In the genomic region with DNA sequence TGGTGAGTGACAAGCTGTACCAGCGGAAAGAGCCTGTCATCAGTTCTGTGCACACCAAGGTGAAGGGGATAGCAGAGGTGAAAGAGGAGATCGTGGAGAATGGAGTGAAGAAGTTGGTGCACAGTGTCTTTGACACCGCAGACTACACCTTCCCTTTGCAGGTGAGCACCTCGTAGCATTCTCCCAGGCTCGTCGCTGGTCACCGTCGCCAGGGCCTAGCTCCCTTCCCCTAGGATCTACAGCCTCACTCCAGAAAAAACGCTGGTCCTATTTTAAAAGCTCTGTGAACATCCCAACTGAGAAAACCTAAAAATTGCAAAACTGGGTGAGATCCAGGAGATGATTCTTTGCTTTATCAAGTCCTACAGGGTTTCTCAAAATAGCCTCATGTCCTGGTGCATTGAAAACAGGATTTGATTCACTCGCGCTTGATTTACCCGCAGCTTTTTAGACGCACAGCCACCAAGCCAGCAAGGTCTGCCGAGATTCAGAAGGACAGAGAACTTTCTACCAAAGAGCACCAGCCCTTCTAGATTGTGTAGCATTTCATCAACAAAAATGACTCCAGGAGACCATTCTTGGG, we compare ENCODE assay signal across 34 cellular contexts.
"Had no signal": no experiment of that assay in that cellular context is flagged by ENCODE, and none has a peak within 500 bp of the region (broad histone marks: within the 10 kb centered on the region; RNA-seq: fewer than 3 reads in every experiment).

No MANE protein-coding gene starts in this region.

- ATAC-seq: activated CD8-positive, alpha-beta memory T cell treated with anti-CD3 and anti-CD28 coated beads, Interleukin-2, amount 10 ng/mL, durations not matched to agents 7 days and 5 days; activated CD8-positive, alpha-beta T cell treated with anti-CD3 and anti-CD28 coated beads, Interleukin-2, amount 10 ng/mL, durations not matched to agents 7 days and 5 days; activated naive CD4-positive, alpha-beta T cell treated with anti-CD3 and anti-CD28 coated beads, Interleukin-2, amount 50 U/mL, for 72 hours; activated T-cell treated with anti-CD3 and anti-CD28 coated beads, Interleukin-2, amount 50 U/mL, for 72 hours; body of pancreas; heart right ventricle; left lung; mucosa of descending colon; natural killer cell treated with Interleukin-12 subunit alpha and Interleukin-12 subunit beta and Interleukin-15 and Interleukin-18, amount 100 ng/mL, for 72 hours; stimulated activated memory B cell treated with anti-CD40 and anti-IgM and Interleukin-4, amounts not matched to agents 10 μg/mL and 1 μg/mL and 100 μg/mL, for 72 hours had no signal

- H3K4me3 ChIP-seq: body of pancreas, cardiac muscle cell, esophagus squamous epithelium, heart right ventricle, left lung, lung, mucosa of descending colon, ovary, prostate gland, sigmoid colon, stomach, suprapubic skin, transverse colon had no signal

- H3K27me3 Mint-ChIP-seq: activated B cell treated with CpG ODN at 0.5 μM for 24 hours; activated CD8-positive, alpha-beta memory T cell treated with anti-CD3 and anti-CD28 coated beads, Interleukin-2, amount 10 ng/mL, durations not matched to agents 7 days and 5 days; natural killer cell treated with Interleukin-12 subunit alpha and Interleukin-12 subunit beta and Interleukin-15 and Interleukin-18, amount 100 ng/mL, for 72 hours; stimulated activated memory B cell treated with anti-CD40 and anti-IgM and Interleukin-4, amounts not matched to agents 10 μg/mL and 1 μg/mL and 100 μg/mL, for 72 hours had no signal

- H3K36me3 ChIP-seq: cardiac muscle cell, neutrophil, ovary, prostate gland, transverse colon had no signal

- H3K4me1 ChIP-seq: body of pancreas, esophagus squamous epithelium, prostate gland, sigmoid colon, stomach, suprapubic skin, transverse colon had no signal

- H3K4me3 Mint-ChIP-seq: activated B cell treated with CpG ODN at 0.5 μM for 24 hours; activated CD8-positive, alpha-beta memory T cell treated with anti-CD3 and anti-CD28 coated beads, Interleukin-2, amount 10 ng/mL, durations not matched to agents 7 days and 5 days; activated CD8-positive, alpha-beta T cell treated with anti-CD3 and anti-CD28 coated beads, Interleukin-2, amount 10 ng/mL, durations not matched to agents 7 days and 5 days; activated T-cell treated with anti-CD3 and anti-CD28 coated beads, Interleukin-2, amount 50 U/mL, for 72 hours; natural killer cell treated with Interleukin-12 subunit alpha and Interleukin-12 subunit beta and Interleukin-15 and Interleukin-18, amount 100 ng/mL, for 72 hours; stimulated activated memory B cell treated with anti-CD40 and anti-IgM and Interleukin-4, amounts not matched to agents 10 μg/mL and 1 μg/mL and 100 μg/mL, for 72 hours; T-helper 2 cell treated with Interferon-gamma antibody and Interleukin-4, amounts not matched to agents 5 μg/mL and 100 μg/mL, for 36 hours had no signal

- H3K27ac ChIP-seq: body of pancreas, cardiac muscle cell, epithelial cell of prostate, esophagus squamous epithelium, heart right ventricle, left lung, neutrophil, ovary, prostate gland, sigmoid colon, stomach, suprapubic skin, transverse colon had no signal

- H3K9me3 Mint-ChIP-seq: activated B cell treated with CpG ODN at 0.5 μM for 24 hours; stimulated activated memory B cell treated with anti-CD40 and anti-IgM and Interleukin-4, amounts not matched to agents 10 μg/mL and 1 μg/mL and 100 μg/mL, for 72 hours had no signal

- H3K27me3 ChIP-seq: body of pancreas, cardiac muscle cell, esophagus squamous epithelium, heart right ventricle, left lung, neutrophil, ovary, sigmoid colon, stomach, suprapubic skin, transverse colon had no signal

- DNase-seq: activated B cell treated with CpG ODN at 0.5 μM for 24 hours; activated CD8-positive, alpha-beta memory T cell treated with anti-CD3 and anti-CD28 coated beads, Interleukin-2, amount 10 ng/mL, durations not matched to agents 7 days and 5 days; activated CD8-positive, alpha-beta T cell treated with anti-CD3 and anti-CD28 coated beads, Interleukin-2, amount 10 ng/mL, durations not matched to agents 7 days and 5 days; activated naive CD4-positive, alpha-beta T cell; activated T-cell treated with anti-CD3 and anti-CD28 coated beads, Interleukin-2, amount 50 U/mL, for 72 hours; aorta; body of pancreas; dermis blood vessel endothelial cell; effector CD8-positive, alpha-beta T cell; esophagus squamous epithelium; foreskin melanocyte; heart right ventricle; kidney glomerular epithelial cell; left lung; mesendoderm; mucosa of descending colon; ovary; sigmoid colon; small intestine; stimulated activated CD4-positive, alpha-beta T cell treated with anti-CD3 and anti-CD28 coated beads, Interleukin-4, amount 100 ng/mL, for 4 hours; stimulated activated CD8-positive, alpha-beta memory T cell treated with anti-CD3 and anti-CD28 coated beads, Interleukin-4, amount 100 ng/mL, for 48 hours; stomach; T-helper 1 cell; transverse colon had no signal

- H3K9me3 ChIP-seq: body of pancreas, esophagus squamous epithelium, mucosa of descending colon, neutrophil, prostate gland, sigmoid colon, suprapubic skin, transverse colon had no signal

- H3K27ac Mint-ChIP-seq: activated B cell treated with CpG ODN at 0.5 μM for 24 hours; activated CD8-positive, alpha-beta memory T cell treated with anti-CD3 and anti-CD28 coated beads, Interleukin-2, amount 10 ng/mL, durations not matched to agents 7 days and 5 days; activated CD8-positive, alpha-beta T cell treated with anti-CD3 and anti-CD28 coated beads, Interleukin-2, amount 10 ng/mL, durations not matched to agents 7 days and 5 days; activated naive CD4-positive, alpha-beta T cell treated with anti-CD3 and anti-CD28 coated beads, Interleukin-2, amount 50 U/mL, for 72 hours; activated T-cell treated with anti-CD3 and anti-CD28 coated beads, Interleukin-2, amount 50 U/mL, for 72 hours; stimulated activated memory B cell treated with anti-CD40 and anti-IgM and Interleukin-4, amounts not matched to agents 10 μg/mL and 1 μg/mL and 100 μg/mL, for 72 hours; T-helper 2 cell treated with Interferon-gamma antibody and Interleukin-4, amounts not matched to agents 5 μg/mL and 100 μg/mL, for 36 hours had no signal
